In genomic region chr16:30805370-30806169, GRCh38 we compare ENCODE assay signal across 8 cellular contexts. TPM values are rescaled to one million over a fixed set of nuclear protein-coding genes. Genes with fewer than 3 reads are reported as not detected.
DNase-seq lines count a peak whose midpoint lies in the region; ATAC-seq lines count a peak whose summit lies in the region.

No MANE protein-coding gene starts in this region.

- ATAC-seq in GM19452 (IDR thresholded peaks at IDR 0.05; ENCODE audit: unreplicated experiment) (peak; percentile 48), GM21786 (IDR thresholded peaks at IDR 0.05; ENCODE audit: unreplicated experiment) (no peak)

- peak; percentile 91 for DNase-seq in AG08396 (ENCODE audit: low spot score)
- DNase-seq in NCI-H2227 (lab: John Stamatoyannopoulos, UW; ENCODE audit: unreplicated experiment), result peak; percentile 91
- DNase-seq in activated CD4-positive, alpha-beta T cell treated with anti-CD3 and anti-CD28 coated beads, Interleukin-2, amount 50 U/mL, for 1 hour, result peak; percentile 51
- DNase-seq in dermis blood vessel endothelial cell, result peak; percentile 85
- peak; percentile 95 for DNase-seq in left kidney (ENCODE audit: low read depth, low spot score)
- DNase-seq in stimulated activated CD4-positive, alpha-beta T cell treated with anti-CD3 and anti-CD28 coated beads, Interleukin-1b, Interleukin-23, amount 100 ng/mL, for 4 hours (ENCODE audit: low read depth in 2 of 2), result peak; percentile 37 to 57

RNA-seq across cellular contexts. Expression of gene ZNF629, which starts 18.6 kb away (rescaled TPM):
- total RNA-seq in dermis blood vessel endothelial cell, result 6.1 and 8.4 TPM in 2 replicates

RNA-seq across cellular contexts. Expression of gene RNF40, which starts 43.4 kb away (rescaled TPM):
- 64.5 and 100 TPM in 2 replicates for total RNA-seq in dermis blood vessel endothelial cell

RNA-seq across cellular contexts. Expression of gene CFAP119, which starts 43.7 kb away (rescaled TPM):
- total RNA-seq in dermis blood vessel endothelial cell, result 0.93 and 1.2 TPM in 2 replicates

RNA-seq across cellular contexts. Expression of gene PHKG2, which starts 57.3 kb away (rescaled TPM):
- total RNA-seq in dermis blood vessel endothelial cell, result 20.1 and 21.4 TPM in 2 replicates
